Comparison of ENCODE assay signal across 20 cellular contexts in genomic region chrX:151694661-151695582, GRCh38. TPM values are rescaled to one million over a fixed set of nuclear protein-coding genes. Genes with fewer than 3 reads are reported as not detected.
DNase-seq lines count a peak whose midpoint lies in the region; ATAC-seq and TF ChIP-seq lines count a peak whose summit lies in the region.
"Had no signal": no experiment of that assay in that cellular context is flagged by ENCODE, and none has a peak within 500 bp of the region (broad histone marks: within the 10 kb centered on the region; RNA-seq: fewer than 3 reads in every experiment).

PRRG3 (plus strand) TSS chrX:151695458; CDS start chrX:151698815, 3,357 bp downstream.

- dilution Hi-C loops in mammary epithelial cell (cut with HindIII; ENCODE audit: low sequenced_read_pairs): loop anchor here (5.0 kb wide), 1 partner anchor 78 kb away; no protein-coding TSS in a partner anchor

- H3K4me1 Mint-ChIP-seq in nephron progenitor cell (peaks cover 16% of the 10 kb centered on the region), type B pancreatic cell (ENCODE audit: unreplicated experiment) (peaks cover 4% of the 10 kb centered on the region)
- no peaks in the 10 kb centered on the region for H3K4me1 Mint-ChIP-seq in stimulated activated naive B cell treated with anti-CD40 and anti-IgM and Interleukin-4, amounts not matched to agents 10 μg/mL and 1 μg/mL and 100 μg/mL, for 72 hours

- intact Hi-C loops in breast epithelium (cut with DNase I; ENCODE audit: low total_unique reads) (no loop called here), mammary epithelial cell (cut with micrococcal nuclease) (no loop called here), esophagus muscularis mucosa (cut with DNase I) (no loop called here)

- no peak within 1 kb of the TSS for H3K9ac ChIP-seq in mammary epithelial cell (ENCODE audit: insufficient read depth, low read length)

- H3K9me3 Mint-ChIP-seq in nephron progenitor cell (peaks cover 45% of the 10 kb centered on the region), type B pancreatic cell (peaks cover 5% of the 10 kb centered on the region)
- H3K9me3 Mint-ChIP-seq in stimulated activated naive B cell treated with anti-CD40 and anti-IgM and Interleukin-4, amounts not matched to agents 10 μg/mL and 1 μg/mL and 100 μg/mL, for 72 hours: no peaks in the 10 kb centered on the region
- H3K9me3 Mint-ChIP-seq: activated T-cell treated with anti-CD3 and anti-CD28 coated beads, Interleukin-2, amount 50 U/mL, for 4 hours had no signal

- no peaks in the 10 kb centered on the region for H3K79me2 ChIP-seq in mammary epithelial cell (ENCODE audit: insufficient read depth, low read length)

- TF ChIP-seq CTCF in breast epithelium (IDR thresholded peaks at IDR 0.05): no peak
- TF ChIP-seq CTCF in mammary epithelial cell (conservative IDR thresholded peaks at IDR 0.05 in 1 of 2, IDR thresholded peaks at IDR 0.05 in 1 of 2; ENCODE audit: extremely low read depth in 1 of 2, insufficient read depth in 1 of 2, low read depth in 1 of 2, low read length in 2 of 2): no peak
- TF ChIP-seq CTCF in esophagus muscularis mucosa (IDR thresholded peaks at IDR 0.05): no peak
- TF ChIP-seq CTCF in nephron progenitor cell (IDR thresholded peaks at IDR 0.05): no peak
- TF ChIP-seq CTCF in type B pancreatic cell (conservative IDR thresholded peaks at IDR 0.05): no peak

- TF ChIP-seq EP300 in esophagus muscularis mucosa (IDR thresholded peaks at IDR 0.05): no peak

- H3K27ac ChIP-seq in breast epithelium: peak within 1 kb of the TSS; percentile 45 to 69
- no peak within 1 kb of the TSS for H3K27ac ChIP-seq in mammary epithelial cell (ENCODE audit: insufficient read depth, low read depth, low read length)
- H3K27ac ChIP-seq in esophagus muscularis mucosa (replicated peaks in 1 of 4): peak within 1 kb of the TSS in 1 of 4 donors; percentile 3

- H3K36me3 Mint-ChIP-seq in nephron progenitor cell (ENCODE audit: low read depth): no peaks in the 10 kb centered on the region
- H3K36me3 Mint-ChIP-seq in type B pancreatic cell: no peaks in the 10 kb centered on the region
- no peaks in the 10 kb centered on the region for H3K36me3 Mint-ChIP-seq in stimulated activated naive B cell treated with anti-CD40 and anti-IgM and Interleukin-4, amounts not matched to agents 10 μg/mL and 1 μg/mL and 100 μg/mL, for 72 hours

- H3K27ac Mint-ChIP-seq in nephron progenitor cell (no peak within 1 kb of the TSS), type B pancreatic cell (no peak within 1 kb of the TSS)
- H3K27ac Mint-ChIP-seq in stimulated activated naive B cell treated with anti-CD40 and anti-IgM and Interleukin-4, amounts not matched to agents 10 μg/mL and 1 μg/mL and 100 μg/mL, for 72 hours: no peak within 1 kb of the TSS

- H3K4me2 ChIP-seq in mammary epithelial cell (ENCODE audit: insufficient read depth, low read depth, low read length): no peak within 1 kb of the TSS

- H3K4me3 Mint-ChIP-seq in nephron progenitor cell: peak within 1 kb of the TSS; percentile 84
- peak within 1 kb of the TSS; percentile 80 for H3K4me3 Mint-ChIP-seq in type B pancreatic cell
- H3K4me3 Mint-ChIP-seq in stimulated activated naive B cell treated with anti-CD40 and anti-IgM and Interleukin-4, amounts not matched to agents 10 μg/mL and 1 μg/mL and 100 μg/mL, for 72 hours: no peak within 1 kb of the TSS
- H3K4me3 Mint-ChIP-seq: activated T-cell treated with anti-CD3 and anti-CD28 coated beads, Interleukin-2, amount 50 U/mL, for 4 hours had no signal

- in situ Hi-C loops in mammary epithelial cell (cut with MboI; ENCODE audit: low sequenced_read_pairs in 2 of 2): loop anchor here (25.0 kb wide), 1 partner anchor 533 kb away; no protein-coding TSS in a partner anchor

- H3K36me3 ChIP-seq in breast epithelium: no peaks in the 10 kb centered on the region
- H3K36me3 ChIP-seq in mammary epithelial cell (ENCODE audit: insufficient read depth, low read length): no peaks in the 10 kb centered on the region
- no peaks in the 10 kb centered on the region for H3K36me3 ChIP-seq in esophagus muscularis mucosa

- H2AFZ ChIP-seq in mammary epithelial cell (ENCODE audit: low read depth, low read length): no peak within 1 kb of the TSS

- no peak for TF ChIP-seq POLR2A in breast epithelium (IDR thresholded peaks at IDR 0.05)
- TF ChIP-seq POLR2A in esophagus muscularis mucosa (IDR thresholded peaks at IDR 0.05; ENCODE audit: low read depth): no peak

- H3K4me3 ChIP-seq in breast epithelium (peak within 1 kb of the TSS; percentile 31 to 61 (median 50)), mammary epithelial cell (replicated peaks in 1 of 3; ENCODE audit: insufficient read depth in 1 of 3, low read depth in 2 of 3, low read length in 3 of 3) (no peak within 1 kb of the TSS), esophagus muscularis mucosa (peak within 1 kb of the TSS; percentile 32 to 49 (median 36))

- no peaks in the 10 kb centered on the region for H4K20me1 ChIP-seq in mammary epithelial cell (ENCODE audit: insufficient read depth, low read length)

- no peak for ATAC-seq in GM19023 (IDR thresholded peaks at IDR 0.05; ENCODE audit: unreplicated experiment)
- no peak for ATAC-seq in GM21825 (IDR thresholded peaks at IDR 0.05; ENCODE audit: unreplicated experiment)
- no peak for ATAC-seq in stimulated activated naive B cell treated with anti-CD40 and anti-IgM and Interleukin-4, amounts not matched to agents 10 μg/mL and 1 μg/mL and 100 μg/mL, for 72 hours (replicated peaks)

- H3K27me3 ChIP-seq in breast epithelium (peaks cover 0 to 47% of the 10 kb centered on the region in 2 donors), mammary epithelial cell (ENCODE audit: insufficient read depth, low read length) (no peaks in the 10 kb centered on the region), esophagus muscularis mucosa (peaks cover 0 to 10% (median 0%) of the 10 kb centered on the region in 4 donors)

- WGBS in mammary epithelial cell (ENCODE audit: low coverage, missing lambda C conversion rate): 73% methylated on average over 4 of the region's 100 CpGs
- WGBS in esophagus muscularis mucosa: 45% methylated on average over 25 of the region's 100 CpGs

- DNase-seq in breast epithelium (ENCODE audit: low spot score in 2 of 2) (no peak), mammary epithelial cell (no peak), esophagus muscularis mucosa (ENCODE audit: extremely low spot score) (no peak), nephron progenitor cell (peak; percentile 59), type B pancreatic cell (ENCODE audit: extremely low spot score, unreplicated experiment) (no peak)
- DNase-seq in stimulated activated naive B cell treated with anti-CD40 and anti-IgM and Interleukin-4, amounts not matched to agents 10 μg/mL and 1 μg/mL and 100 μg/mL, for 72 hours: no peak
- DNase-seq: activated T-cell treated with anti-CD3 and anti-CD28 coated beads, Interleukin-2, amount 50 U/mL, for 4 hours; GDM1; NCI-H2081 treated with DMSO at 0.1 percent for 48 hours; NK-92 treated with Interleukin-12 subunit alpha and Interleukin-12 subunit beta, amount 100 ng/mL, for 24 hours; SHP77; stimulated activated CD4-positive, alpha-beta T cell treated with anti-CD3 and anti-CD28 coated beads, Interleukin-2, amount 100 ng/mL, for 24 hours; stimulated activated CD8-positive, alpha-beta memory T cell treated with anti-CD3 and anti-CD28 coated beads, Interleukin-4, amount 100 ng/mL, for 48 hours; T-helper 9 cell had no signal

- no peaks in the 10 kb centered on the region for H3K9me3 ChIP-seq in breast epithelium
- H3K9me3 ChIP-seq in mammary epithelial cell (replicated peaks; ENCODE audit: insufficient read depth, low read length): no peaks in the 10 kb centered on the region
- H3K9me3 ChIP-seq in esophagus muscularis mucosa: no peaks in the 10 kb centered on the region

- BruUV-seq in mammary epithelial cell (replicated peaks; lab: Mats Ljungman, UMichigan): no TSS peak

- peaks cover 35% of the 10 kb centered on the region for H3K27me3 Mint-ChIP-seq in nephron progenitor cell (ENCODE audit: low read depth, poor library complexity)
- peaks cover 24% of the 10 kb centered on the region for H3K27me3 Mint-ChIP-seq in type B pancreatic cell
- H3K27me3 Mint-ChIP-seq in stimulated activated naive B cell treated with anti-CD40 and anti-IgM and Interleukin-4, amounts not matched to agents 10 μg/mL and 1 μg/mL and 100 μg/mL, for 72 hours: peaks cover 24 to 29% of the 10 kb centered on the region in 2 donors

- CTCF ChIA-PET in mammary epithelial cell (lab: Charles Lee; ENCODE audit: low non-redundant PET): no interaction called here

- no peaks in the 10 kb centered on the region for H3K4me1 ChIP-seq in breast epithelium
- no peaks in the 10 kb centered on the region for H3K4me1 ChIP-seq in mammary epithelial cell (ENCODE audit: insufficient read depth, low read length)
- peaks cover 0 to 6% (median 2%) of the 10 kb centered on the region in 4 donors for H3K4me1 ChIP-seq in esophagus muscularis mucosa

RNA-seq across cellular contexts. Expression of gene PRRG3, which starts in this region (rescaled TPM):
- total RNA-seq in breast epithelium: 1 to 10 TPM; 1.3 to 2.3 (median 1.8) TPM
- total RNA-seq in mammary epithelial cell: not detected
- polyA plus RNA-seq in mammary epithelial cell: not detected
- not detected for polyA minus RNA-seq in mammary epithelial cell
- 1 to 10 TPM in 3 of 4 donors, under 1 TPM in 1; 0.91 to 4.5 (median 1.5) TPM for total RNA-seq in esophagus muscularis mucosa
- total RNA-seq in type B pancreatic cell (ENCODE audit: low replicate concordance): 0.43 and 2.6 TPM in 2 replicates
- total RNA-seq: activated T-cell treated with anti-CD3 and anti-CD28 coated beads, Interleukin-2, amount 50 U/mL, for 4 hours; HT1080; MCF 10A; mononuclear cell; pulmonary artery endothelial cell had no signal

Comparison
In these comparisons a context has a peak if more than half of its experiments do, and no peak if none do; other contexts are left out.
1. H3K4me3 ChIP-seq: peak in breast epithelium (3 of 3) and esophagus muscularis mucosa (4 of 4); none in mammary epithelial cell (0 of 3).
2. H3K4me3 Mint-ChIP-seq: peak in nephron progenitor cell (single experiment) and type B pancreatic cell (single experiment); none in stimulated activated naive B cell treated with anti-CD40 and anti-IgM and Interleukin-4, amounts not matched to agents 10 μg/mL and 1 μg/mL and 100 μg/mL, for 72 hours (0 of 2).